ENCODE assay signal across 8 cellular contexts in genomic region chr21:44338971-44339910, GRCh38. TPM values are rescaled to one million over a fixed set of nuclear protein-coding genes. Genes with fewer than 3 reads are reported as not detected.
DNase-seq lines count a peak whose midpoint lies in the region; ATAC-seq and TF ChIP-seq lines count a peak whose summit lies in the region.

Gene CFAP410, minus strand, starts transcription at chr21:44339390. Its CDS starts 196 bp downstream, at chr21:44339194.

- no peaks in the 10 kb centered on the region for H3K36me3 ChIP-seq in CD4-positive, CD25-positive, alpha-beta regulatory T cell (ENCODE audit: control insufficient read depth, insufficient read depth, low read length)
- peaks cover 0 to 7% (median 4%) of the 10 kb centered on the region in 4 donors for H3K36me3 ChIP-seq in liver (ENCODE audit: control insufficient read depth in 4 of 4, insufficient read depth in 3 of 4, low read depth in 1 of 4, low read length in 3 of 4)

- peak; percentile 94 to 96 (median 95) for DNase-seq in CD4-positive, CD25-positive, alpha-beta regulatory T cell
- DNase-seq in NCI-H82 (lab: John Stamatoyannopoulos, UW) (peak; percentile 97), dermis blood vessel endothelial cell (peak; percentile 97)
- peak; percentile 94 for DNase-seq in activated CD4-positive, alpha-beta T cell treated with anti-CD3 and anti-CD28 coated beads, Interleukin-2, amount 50 U/mL, for 48 hours
- DNase-seq in stimulated activated CD4-positive, alpha-beta T cell treated with anti-CD3 and anti-CD28 coated beads, Interleukin-4, amount 100 ng/mL, for 1 hour: peak; percentile 95

- ATAC-seq in CD4-positive, CD25-positive, alpha-beta regulatory T cell (ENCODE audit: low read depth in 2 of 2): peak; percentile 90
- ATAC-seq in GM19452 (IDR thresholded peaks at IDR 0.05; ENCODE audit: unreplicated experiment) (peak; percentile 86), HG03575 (IDR thresholded peaks at IDR 0.05; ENCODE audit: extremely low read depth, insufficient number of reproducible peaks, low FRiP score, unreplicated experiment) (peak; percentile 34)

- peak within 1 kb of the TSS; percentile 96 to 99 (median 96) for H3K27ac Mint-ChIP-seq in CD4-positive, CD25-positive, alpha-beta regulatory T cell

- peaks cover 12% of the 10 kb centered on the region for H3K27me3 Mint-ChIP-seq in CD4-positive, CD25-positive, alpha-beta regulatory T cell

- H3K27ac ChIP-seq in CD4-positive, CD25-positive, alpha-beta regulatory T cell (ENCODE audit: insufficient read depth, low read length, poor library complexity, severe bottlenecking): peak within 1 kb of the TSS; percentile 98
- peak within 1 kb of the TSS; percentile 93 to 96 for H3K27ac ChIP-seq in liver (ENCODE audit: low read depth in 1 of 2, low read length in 2 of 2)

- H3K4me3 ChIP-seq in CD4-positive, CD25-positive, alpha-beta regulatory T cell (ENCODE audit: low read depth, low read length): peak within 1 kb of the TSS; percentile 88
- peak within 1 kb of the TSS; percentile 81 to 95 (median 93) for H3K4me3 ChIP-seq in liver (ENCODE audit: low read depth in 1 of 3, low read length in 3 of 3)

- H3K27me3 ChIP-seq in CD4-positive, CD25-positive, alpha-beta regulatory T cell (ENCODE audit: control insufficient read depth, insufficient read depth, low read length): no peaks in the 10 kb centered on the region
- H3K27me3 ChIP-seq in liver (ENCODE audit: control insufficient read depth in 4 of 4, insufficient read depth in 4 of 4, low read length in 3 of 4): no peaks in the 10 kb centered on the region

- peak in 1 of 2 donors; percentile 8 for TF ChIP-seq RAD21 in liver (IDR thresholded peaks at IDR 0.05)

- WGBS in liver: 2% methylated on average over 90 of the region's 90 CpGs

- no peaks in the 10 kb centered on the region for H3K9me3 Mint-ChIP-seq in CD4-positive, CD25-positive, alpha-beta regulatory T cell

- no peaks in the 10 kb centered on the region for H3K36me3 Mint-ChIP-seq in CD4-positive, CD25-positive, alpha-beta regulatory T cell

- no peaks in the 10 kb centered on the region for H3K9me3 ChIP-seq in CD4-positive, CD25-positive, alpha-beta regulatory T cell (ENCODE audit: control insufficient read depth in 2 of 2, low read length in 2 of 2)
- H3K9me3 ChIP-seq in liver (ENCODE audit: control insufficient read depth in 4 of 4, low read length in 3 of 4): no peaks in the 10 kb centered on the region

- peaks cover 15% of the 10 kb centered on the region for H3K4me1 ChIP-seq in CD4-positive, CD25-positive, alpha-beta regulatory T cell (ENCODE audit: control insufficient read depth, insufficient read depth, low read length, poor library complexity, severe bottlenecking)
- peaks cover 0 to 17% (median 14%) of the 10 kb centered on the region in 4 donors for H3K4me1 ChIP-seq in liver (ENCODE audit: control insufficient read depth in 4 of 4, insufficient read depth in 4 of 4, low read length in 3 of 4)

- peak within 1 kb of the TSS; percentile 73 to 89 for H3K9ac ChIP-seq in liver (ENCODE audit: low read depth in 1 of 2, low read length in 2 of 2)

- H3K4me3 Mint-ChIP-seq in CD4-positive, CD25-positive, alpha-beta regulatory T cell: peak within 1 kb of the TSS; percentile 88 to 94 (median 91)

- H3K4me1 Mint-ChIP-seq in CD4-positive, CD25-positive, alpha-beta regulatory T cell: peaks cover 10 to 27% (median 20%) of the 10 kb centered on the region in 4 donors

- no peak for TF ChIP-seq CTCF in liver (IDR thresholded peaks at IDR 0.05; ENCODE audit: low read depth, low read length, missing input control)

TF ChIP-seq in liver, 16 proteins besides CTCF, POLR2A, EP300 and RAD21:
- TF ChIP-seq JUND (IDR thresholded peaks at IDR 0.05) (no peak), ATF3 (IDR thresholded peaks at IDR 0.05) (no peak), FOXA2 (IDR thresholded peaks at IDR 0.05) (no peak), TAF1 (conservative IDR thresholded peaks at IDR 0.05) (no peak), ZBTB33 (IDR thresholded peaks at IDR 0.05) (no peak), SP1 (IDR thresholded peaks at IDR 0.05) (peak; percentile 31), YY1 (IDR thresholded peaks at IDR 0.05) (peak; percentile 81), FOXA1 (IDR thresholded peaks at IDR 0.05) (peak; percentile 50), EGR1 (IDR thresholded peaks at IDR 0.05; ENCODE audit: low read depth in 2 of 2) (peak in 1 of 2 donors; percentile 59), HNF4G (IDR thresholded peaks at IDR 0.05) (no peak), NR2F2 (IDR thresholded peaks at IDR 0.05) (no peak), REST (IDR thresholded peaks at IDR 0.05) (peak; percentile 56), HNF4A (conservative IDR thresholded peaks at IDR 0.05) (peak in 1 of 2 donors; percentile 11), MAX (IDR thresholded peaks at IDR 0.05) (peak; percentile 48), GABPA (IDR thresholded peaks at IDR 0.05 in 1 of 2, conservative IDR thresholded peaks at IDR 0.05 in 1 of 2) (peak in 1 of 2 donors; percentile 66), RXRA (IDR thresholded peaks at IDR 0.05) (peak in 1 of 2 donors; percentile 22)

RNA-seq across cellular contexts. Expression of gene CFAP410, which starts in this region (rescaled TPM):
- 49.1 TPM for total RNA-seq in CD4-positive, CD25-positive, alpha-beta regulatory T cell
- polyA plus RNA-seq in CD4-positive, CD25-positive, alpha-beta regulatory T cell: 10 to 100 TPM; 16.4 to 18.1 (median 17.1) TPM
- total RNA-seq in dermis blood vessel endothelial cell (4.5 and 6.0 TPM in 2 replicates), liver (10 to 100 TPM; 11.7 to 12.9 TPM)
- polyA plus RNA-seq in liver: 10 to 100 TPM in 1 of 2 donors, 1 to 10 TPM in 1; 7.9 to 16.3 TPM

Comparison
In these comparisons a context has a peak if more than half of its experiments do, and no peak if none do; other contexts are left out.
1. Peak in every context shown above with its lines: DNase-seq, ATAC-seq, H3K4me3 ChIP-seq and H3K27ac ChIP-seq.
2. ATAC-seq: peak in every context shown above with its lines; median percentile 90 in CD4-positive, CD25-positive, alpha-beta regulatory T cell; 86 in GM19452; 34 in HG03575.